12 cellular contexts compared by ENCODE assay signal in the genomic region with DNA sequence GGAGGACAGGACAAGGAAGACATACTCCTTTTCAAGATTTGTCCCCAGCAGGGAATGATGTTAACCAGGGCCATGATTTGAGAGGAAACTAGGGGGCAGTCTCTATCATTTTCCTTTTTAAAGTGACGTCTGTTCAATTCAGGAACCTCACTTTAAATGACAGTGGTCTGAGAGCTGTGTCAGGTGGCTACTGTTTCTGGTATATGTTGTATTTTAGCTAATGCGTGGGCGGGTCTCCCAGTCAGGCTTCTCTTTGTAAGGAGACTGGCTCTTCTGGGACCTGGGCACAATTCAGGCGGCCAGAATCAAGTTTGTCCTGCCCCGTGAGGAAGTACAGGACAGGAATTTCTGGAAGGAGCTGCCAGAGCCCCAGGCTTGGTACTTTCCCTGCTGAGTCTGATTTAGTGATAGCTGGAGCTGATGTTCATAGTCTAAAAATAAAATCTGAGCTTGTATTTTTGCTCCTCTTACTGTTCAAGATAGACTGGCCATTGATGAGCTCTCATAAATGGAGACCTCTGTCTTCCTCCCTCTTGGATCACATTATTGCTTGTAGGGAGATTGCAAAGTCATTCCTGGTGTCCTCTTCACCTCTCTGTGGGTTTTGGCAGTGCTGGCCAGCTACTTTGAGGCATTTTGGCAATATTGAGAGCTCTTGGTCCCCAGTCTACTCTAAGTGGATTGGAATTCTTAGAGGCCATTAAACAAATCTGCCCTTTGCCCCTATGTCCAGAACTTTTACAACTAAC. TPM values are rescaled to one million over a fixed set of nuclear protein-coding genes. Genes with fewer than 3 reads are reported as not detected.
DNase-seq lines count a peak whose midpoint lies in the region; ATAC-seq and TF ChIP-seq lines count a peak whose summit lies in the region.
"Had no signal": no experiment of that assay in that cellular context is flagged by ENCODE, and none has a peak within 500 bp of the region (broad histone marks: within the 10 kb centered on the region; RNA-seq: fewer than 3 reads in every experiment).

No MANE protein-coding gene starts in this region.

- POLR2A ChIA-PET in A673 (lab: Charles Lee; ENCODE audit: low non-redundant PET): no interaction called here

- TF ChIP-seq CTCF in A673 (conservative IDR thresholded peaks at IDR 0.05; ENCODE audit: low read depth, low read length): peak; percentile 32; the same call in 1 of the 2 replicates
- peak; percentile 45; the same call in 2 of the 3 replicates for TF ChIP-seq CTCF in H9 (conservative IDR thresholded peaks at IDR 0.05)
- no peak for TF ChIP-seq CTCF in uterus (IDR thresholded peaks at IDR 0.05)

- BruUV-seq in A673 (replicated peaks; lab: Mats Ljungman, UMichigan): no TSS peak

- no peak overlapping the region for H3K23ac ChIP-seq in H9 (ENCODE audit: insufficient read length, low read depth, low read length)

- CTCF ChIA-PET in A673 (lab: Charles Lee): interaction anchor here (0.6 kb wide), 1 partner anchor 100 kb away, joined by 4 read pairs; no protein-coding TSS in a partner anchor

- no CpG with 5 or more reads among the region's 5 CpGs for WGBS in H9 (ENCODE audit: extremely low coverage, insufficient read length, low lambda C conversion rate)

- H2BK5ac ChIP-seq in H9 (ENCODE audit: insufficient read length, low read length): no peak overlapping the region

- no peak overlapping the region for H2BK15ac ChIP-seq in H9 (ENCODE audit: low read depth, low read length)

- no peak overlapping the region for H4K91ac ChIP-seq in H9 (ENCODE audit: insufficient read length, low read depth, low read length)

- no peak overlapping the region for H2BK12ac ChIP-seq in H9 (ENCODE audit: insufficient read length, low read depth, low read length)

- no peak overlapping the region for H2AK5ac ChIP-seq in H9 (ENCODE audit: insufficient read length, low read length)

- no peak overlapping the region for H2BK20ac ChIP-seq in H9 (ENCODE audit: low read depth, low read length, poor library complexity, severe bottlenecking)

- no peak overlapping the region for H2AFZ ChIP-seq in H9 (ENCODE audit: low read length)

- H3K9me3 Mint-ChIP-seq in H9: no peaks in the 10 kb centered on the region; a peak in 1 of 5 replicates
- H3K9me3 Mint-ChIP-seq in effector memory CD8-positive, alpha-beta T cell: no peaks in the 10 kb centered on the region
- H3K9me3 Mint-ChIP-seq: CD8-positive, alpha-beta T cell had no signal

- H3K36me3 ChIP-seq in A673 (ENCODE audit: insufficient read depth, low read length, poor library complexity, severe bottlenecking): no peaks in the 10 kb centered on the region
- H3K36me3 ChIP-seq in mucosa of rectum (ENCODE audit: control insufficient read depth in 2 of 2, insufficient read depth in 2 of 2, low read length in 2 of 2): peaks cover 47 to 52% of the 10 kb centered on the region in 2 donors
- no peaks in the 10 kb centered on the region for H3K36me3 ChIP-seq in uterus

- peaks cover 9% of the 10 kb centered on the region for H3K27me3 Mint-ChIP-seq in H9 (ENCODE audit: low read depth)
- H3K27me3 Mint-ChIP-seq in effector memory CD8-positive, alpha-beta T cell: no peaks in the 10 kb centered on the region

- H3K4me1 Mint-ChIP-seq in H9: peaks cover 10 to 12% of the 10 kb centered on the region in 2 experiments
- H3K4me1 Mint-ChIP-seq in effector memory CD8-positive, alpha-beta T cell (ENCODE audit: low read depth in 2 of 2): peaks cover 18 to 46% of the 10 kb centered on the region in 2 donors

- H3K36me3 Mint-ChIP-seq in H9 (ENCODE audit: insufficient read depth in 1 of 3, low read depth in 3 of 3): no peaks in the 10 kb centered on the region
- peaks cover 42% of the 10 kb centered on the region for H3K36me3 Mint-ChIP-seq in effector memory CD8-positive, alpha-beta T cell (ENCODE audit: insufficient read depth)

- H3K4me3 ChIP-seq in A673 (ENCODE audit: low read depth, low read length, poor library complexity, severe bottlenecking): no peak overlapping the region
- H3K4me3 ChIP-seq in mucosa of rectum (ENCODE audit: low read length in 2 of 2): no peak overlapping the region
- no peak overlapping the region for H3K4me3 ChIP-seq in uterus

- no peak overlapping the region for H3K4me2 ChIP-seq in H9 (ENCODE audit: insufficient read depth, insufficient read length, low read length)

- no peak overlapping the region for H3K27ac ChIP-seq in A673 (ENCODE audit: low read depth, low read length, poor library complexity, severe bottlenecking)
- H3K27ac ChIP-seq in H9 (ENCODE audit: insufficient read length, low read depth, low read length): no peak overlapping the region
- peak overlapping the region; percentile 67 to 87 for H3K27ac ChIP-seq in mucosa of rectum (ENCODE audit: low read depth in 2 of 2, low read length in 2 of 2)
- H3K27ac ChIP-seq in uterus: peak overlapping the region in 1 of 2 donors; percentile 33

- intact Hi-C loops in A673 (cut with micrococcal nuclease; ENCODE audit: unreplicated experiment): no loop called here
- intact Hi-C loops in uterus (cut with DNase I; ENCODE audit: low total_unique reads): no loop called here

- no peak overlapping the region for H3K56ac ChIP-seq in H9 (ENCODE audit: insufficient read length, low read depth, low read length)

- no peaks in the 10 kb centered on the region for H4K20me1 ChIP-seq in H9 (ENCODE audit: control insufficient read depth, insufficient read depth, insufficient read length)

- no peaks in the 10 kb centered on the region for H3K23me2 ChIP-seq in H9 (ENCODE audit: insufficient read length, low read depth, low read length, poor library complexity, severe bottlenecking)

- no peaks in the 10 kb centered on the region for H3K79me2 ChIP-seq in H9 (ENCODE audit: insufficient read depth, low read length)

- TF ChIP-seq POLR2A in uterus (IDR thresholded peaks at IDR 0.05): no peak

- ATAC-seq in effector memory CD8-positive, alpha-beta T cell (replicated peaks): no peak
- no peak for ATAC-seq in HG03378 (IDR thresholded peaks at IDR 0.05; ENCODE audit: unreplicated experiment)
- ATAC-seq: CD8-positive, alpha-beta T cell had no signal

- no peak overlapping the region for H3K4me3 Mint-ChIP-seq in H9
- H3K4me3 Mint-ChIP-seq in effector memory CD8-positive, alpha-beta T cell: no peak overlapping the region
- H3K4me3 Mint-ChIP-seq: CD8-positive, alpha-beta T cell had no signal

- DNase-seq in A673 (ENCODE audit: low spot score) (no peak), H9 (no peak), kidney glomerular epithelial cell (lab: John Stamatoyannopoulos, UW) (no peak), NCI-H1930 (lab: John Stamatoyannopoulos, UW) (no peak), uterus (no peak)
- DNase-seq in effector memory CD8-positive, alpha-beta T cell: no peak
- DNase-seq: activated effector memory CD4-positive, alpha-beta T cell treated with Interleukin-2 at 50 U/mL for 16 hours; CD8-positive, alpha-beta T cell; erythroblast; NCI-H1417 treated with DMSO at 0.1 percent for 48 hours had no signal

- no peak overlapping the region for H3K18ac ChIP-seq in H9 (ENCODE audit: insufficient read length, low read depth, low read length)

- H3K4ac ChIP-seq in H9 (ENCODE audit: low read depth, low read length): no peak overlapping the region

- H3K27me3 ChIP-seq in A673 (replicated peaks; ENCODE audit: insufficient read depth, low read depth, low read length, poor library complexity) (no peaks in the 10 kb centered on the region), H9 (ENCODE audit: insufficient read depth, low read length) (no peaks in the 10 kb centered on the region), mucosa of rectum (ENCODE audit: control insufficient read depth in 2 of 2, insufficient read depth in 2 of 2, low read length in 2 of 2) (no peaks in the 10 kb centered on the region), uterus (no peaks in the 10 kb centered on the region)

- no peak overlapping the region; a peak in 1 of 7 replicates for H3K27ac Mint-ChIP-seq in H9
- H3K27ac Mint-ChIP-seq in effector memory CD8-positive, alpha-beta T cell: peak overlapping the region; percentile 44 to 87
- H3K27ac Mint-ChIP-seq: CD8-positive, alpha-beta T cell had no signal

- H2BK120ac ChIP-seq in H9 (ENCODE audit: low read depth, low read length, poor library complexity, severe bottlenecking): no peak overlapping the region

- H3K14ac ChIP-seq in H9 (ENCODE audit: insufficient read depth, low read length): no peak overlapping the region

- H3K9me3 ChIP-seq in A673 (ENCODE audit: low read depth, low read length, poor library complexity, severe bottlenecking): no peaks in the 10 kb centered on the region
- H3K9me3 ChIP-seq in H9 (ENCODE audit: control insufficient read depth, low read depth, low read length): no peaks in the 10 kb centered on the region
- no peaks in the 10 kb centered on the region for H3K9me3 ChIP-seq in mucosa of rectum (ENCODE audit: control insufficient read depth in 2 of 2, low read length in 2 of 2)
- no peaks in the 10 kb centered on the region for H3K9me3 ChIP-seq in uterus

- H3K4me1 ChIP-seq in A673 (ENCODE audit: insufficient read depth, low read length, poor library complexity, severe bottlenecking): no peaks in the 10 kb centered on the region
- H3K4me1 ChIP-seq in H9 (ENCODE audit: insufficient read depth, low read length): no peaks in the 10 kb centered on the region
- H3K4me1 ChIP-seq in mucosa of rectum (ENCODE audit: control insufficient read depth in 2 of 2, insufficient read depth in 2 of 2, low read length in 2 of 2): peaks cover 36 to 43% of the 10 kb centered on the region in 2 donors
- H3K4me1 ChIP-seq in uterus: no peaks in the 10 kb centered on the region

- H4K8ac ChIP-seq in H9 (replicated peaks; ENCODE audit: insufficient read length, low read depth, low read length): no peak overlapping the region

- no peak overlapping the region for H3K9ac ChIP-seq in H9 (ENCODE audit: extremely low read depth, insufficient read length, low read length)
- peak overlapping the region in 1 of 2 donors; percentile 23 for H3K9ac ChIP-seq in mucosa of rectum (ENCODE audit: low read depth in 1 of 2, low read length in 2 of 2)

- no peak overlapping the region for H3T11ph ChIP-seq in H9 (ENCODE audit: low read length)

- H4K5ac ChIP-seq in H9 (ENCODE audit: insufficient read length, low read depth, low read length): no peak overlapping the region

- no peaks in the 10 kb centered on the region for H3K79me1 ChIP-seq in H9 (ENCODE audit: insufficient read depth, low read depth, low read length, poor library complexity, severe bottlenecking)

RNA-seq across cellular contexts. Expression of gene SQOR, which starts 25.6 kb away (rescaled TPM):
- total RNA-seq in A673 (2021): 4.3 and 4.9 TPM in 2 replicates
- 0.17 TPM in 1 of 2 replicates, not detected in the other for total RNA-seq in H9 (2021)
- total RNA-seq in uterus: 10 to 100 TPM; 11.5 to 37.1 (median 19.3) TPM

Comparison
In these comparisons a context has a peak if more than half of its experiments do, and no peak if none do; other contexts are left out.
1. H3K27ac ChIP-seq: peak in mucosa of rectum (2 of 2); none in A673 (single experiment) and H9 (single experiment).
2. CTCF ChIP-seq: peak in A673 (single experiment) and H9 (single experiment); none in uterus (0 of 4).
3. H3K27ac Mint-ChIP-seq: peak in effector memory CD8-positive, alpha-beta T cell (2 of 2); none in H9 (0 of 3).